In genomic region chr3:124764746-124765145, GRCh38 we compare ENCODE assay signal across 22 cellular contexts. TPM values are rescaled to one million over a fixed set of nuclear protein-coding genes. Genes with fewer than 3 reads are reported as not detected.
DNase-seq lines count a peak whose midpoint lies in the region; ATAC-seq lines count a peak whose summit lies in the region.
"Had no signal": no experiment of that assay in that cellular context is flagged by ENCODE, and none has a peak within 500 bp of the region (broad histone marks: within the 10 kb centered on the region; RNA-seq: fewer than 3 reads in every experiment).

No MANE protein-coding gene starts in this region.

- H3K4ac ChIP-seq in trophoblast cell (ENCODE audit: low read depth, low read length) = peak overlapping the region; percentile 71

- H4K91ac ChIP-seq in trophoblast cell (ENCODE audit: low read depth, low read length) = peak overlapping the region; percentile 92

- H4K12ac ChIP-seq in trophoblast cell (ENCODE audit: low read depth, low read length) = peak overlapping the region; percentile 11

- peak overlapping the region; percentile 82 for H2AK5ac ChIP-seq in trophoblast cell (ENCODE audit: low read length)

- no peak overlapping the region for H3K4me3 ChIP-seq in trophoblast cell (ENCODE audit: low read depth, low read length)
- H3K4me3 ChIP-seq: GM23338, sigmoid colon had no signal

- intact Hi-C loops in left colon (cut with DNase I, micrococcal nuclease) = no loop called here

- WGBS in trophoblast cell (ENCODE audit: extremely low coverage, insufficient coverage, insufficient read length) = no CpG with 5 or more reads among the region's 5 CpGs

- peak overlapping the region; percentile 65 for H3K14ac ChIP-seq in trophoblast cell (ENCODE audit: low read length)

- H4K8ac ChIP-seq in trophoblast cell (ENCODE audit: low read depth, low read length) = peak overlapping the region; percentile 68

- peak overlapping the region; percentile 89 for H2BK120ac ChIP-seq in trophoblast cell (ENCODE audit: insufficient read depth, low read length, poor library complexity)

- in situ Hi-C loops in G401 (cut with HindIII; ENCODE audit: low sequenced_read_pairs) (loop anchor here (10.0 kb wide), 1 partner anchor 130 kb away; no protein-coding TSS in a partner anchor), SK-MEL-5 (cut with HindIII; ENCODE audit: low pct_unique_long_range_greater_than_20kb, low sequenced_read_pairs) (no loop called here)

- peaks cover 44% of the 10 kb centered on the region for H3K79me1 ChIP-seq in trophoblast cell (ENCODE audit: low read length)

- H3K18ac ChIP-seq in trophoblast cell (ENCODE audit: low read length) = peak overlapping the region; percentile 87

- peak; percentile 59 for DNase-seq in G401 (ENCODE audit: low spot score)
- peak; percentile 36 for DNase-seq in SK-MEL-5 (ENCODE audit: low read depth, low spot score)
- DNase-seq in foreskin melanocyte = peak; percentile 82
- DNase-seq in trophoblast cell = no peak
- no peak for DNase-seq in NCI-H2171 (lab: John Stamatoyannopoulos, UW)
- no peak for DNase-seq in left colon
- DNase-seq: activated CD4-positive, alpha-beta T cell treated with anti-CD3 and anti-CD28 coated beads, Interleukin-2, amount 50 U/mL, for 48 hours; activated CD8-positive, alpha-beta memory T cell treated with anti-CD3 and anti-CD28 coated beads, Interleukin-2, amount 50 U/mL, for 48 hours; activated naive CD4-positive, alpha-beta T cell treated with anti-CD3 and anti-CD28 coated beads, Interleukin-2, amount 50 U/mL, for 16 hours; HFFc6; Kasumi-1; MV-4-11; NCI-H1436 treated with DMSO at 0.1 percent for 48 hours; NCI-H524; sigmoid colon; stimulated activated CD4-positive, alpha-beta T cell treated with anti-CD3 and anti-CD28 coated beads, Interleukin-4, amount 100 ng/mL, for 4 hours; stimulated activated naive B cell treated with anti-CD40 and anti-IgM and Interleukin-4, amounts not matched to agents 10 μg/mL and 1 μg/mL and 100 μg/mL, for 72 hours; T-helper 1 cell had no signal

- peak overlapping the region; percentile 84 for H3K27ac ChIP-seq in trophoblast cell (ENCODE audit: low read depth, low read length)
- H3K27ac ChIP-seq: HL-60, sigmoid colon had no signal

- H2BK12ac ChIP-seq in trophoblast cell (ENCODE audit: low read length) = peak overlapping the region; percentile 66

- H3K27me3 ChIP-seq in trophoblast cell (ENCODE audit: insufficient read depth, low read length) = no peaks in the 10 kb centered on the region
- H3K27me3 ChIP-seq: sigmoid colon had no signal

- H3K4me2 ChIP-seq in trophoblast cell (ENCODE audit: low read length) = peak overlapping the region; percentile 32
- H3K4me2 ChIP-seq: GM23338 had no signal

- H3K79me2 ChIP-seq in trophoblast cell (ENCODE audit: control insufficient read depth, insufficient read depth, low read length, poor library complexity) = peaks cover 12% of the 10 kb centered on the region

- H2AFZ ChIP-seq in trophoblast cell (ENCODE audit: insufficient read depth, low read length, poor library complexity) = no peak overlapping the region
- H2AFZ ChIP-seq: GM23338 had no signal

- peaks cover 49 to 54% of the 10 kb centered on the region in 2 experiments for H3K4me1 ChIP-seq in trophoblast cell (ENCODE audit: control insufficient read depth in 1 of 2, insufficient read depth in 2 of 2, low read length in 2 of 2)

- no peak overlapping the region for H3K23ac ChIP-seq in trophoblast cell (ENCODE audit: low read length)

- H2BK5ac ChIP-seq in trophoblast cell (ENCODE audit: low read depth, low read length, poor library complexity) = peak overlapping the region; percentile 72

- no peak for ATAC-seq in GM18909 (IDR thresholded peaks at IDR 0.05; ENCODE audit: poor library complexity, unreplicated experiment)
- ATAC-seq in left colon = no peak
- ATAC-seq: activated T-helper 17 cell treated with anti-CD3 and anti-CD28 coated beads, Interleukin-2, amount 50 U/mL, for 72 hours; GM23338; stimulated activated naive B cell treated with anti-CD40 and anti-IgM and Interleukin-4, amounts not matched to agents 10 μg/mL and 1 μg/mL and 100 μg/mL, for 72 hours had no signal

- H3K9me3 ChIP-seq in trophoblast cell (ENCODE audit: insufficient read depth, low read depth, low read length) = peaks cover 2% of the 10 kb centered on the region
- H3K9me3 ChIP-seq: sigmoid colon had no signal

- H3K36me3 ChIP-seq in trophoblast cell (ENCODE audit: control insufficient read depth in 1 of 2, insufficient read depth in 2 of 2, low read length in 2 of 2) = peaks cover 41 to 50% of the 10 kb centered on the region in 2 experiments

- no peak overlapping the region for H3K9ac ChIP-seq in trophoblast cell (ENCODE audit: low read length)

RNA-seq across cellular contexts. Expression of gene UMPS, which starts 34.5 kb away (rescaled TPM):
- total RNA-seq in G401 (2014; rRNA removed; shearing (Covaris generic)) = 53.5 and 54.2 TPM in 2 replicates
- total RNA-seq in SK-MEL-5 (2014; rRNA removed; shearing (Covaris generic)) = 34.9 and 37.3 TPM in 2 replicates
- polyA plus RNA-seq in SK-MEL-5 (2015; cell fraction: cytosol; rRNA removed) = 26.2 and 30.0 TPM in 2 replicates
- 19.0 and 31.4 TPM in 2 replicates for polyA plus RNA-seq in SK-MEL-5 (2015; cell fraction: nucleus; rRNA removed)
- polyA plus RNA-seq in trophoblast cell (2013) = 23.2 and 23.9 TPM in 2 replicates
- total RNA-seq in left colon = 10 to 100 TPM; 23.1 to 25.3 TPM

Comparison
In these comparisons a context has a peak if more than half of its experiments do, and no peak if none do; other contexts are left out.
1. DNase-seq: peak in G401 (single experiment), SK-MEL-5 (single experiment) and foreskin melanocyte (single experiment); none in trophoblast cell (0 of 2), NCI-H2171 (single experiment) and left colon (0 of 2).